ENCODE assay signal across 1 cellular context in the genomic region with DNA sequence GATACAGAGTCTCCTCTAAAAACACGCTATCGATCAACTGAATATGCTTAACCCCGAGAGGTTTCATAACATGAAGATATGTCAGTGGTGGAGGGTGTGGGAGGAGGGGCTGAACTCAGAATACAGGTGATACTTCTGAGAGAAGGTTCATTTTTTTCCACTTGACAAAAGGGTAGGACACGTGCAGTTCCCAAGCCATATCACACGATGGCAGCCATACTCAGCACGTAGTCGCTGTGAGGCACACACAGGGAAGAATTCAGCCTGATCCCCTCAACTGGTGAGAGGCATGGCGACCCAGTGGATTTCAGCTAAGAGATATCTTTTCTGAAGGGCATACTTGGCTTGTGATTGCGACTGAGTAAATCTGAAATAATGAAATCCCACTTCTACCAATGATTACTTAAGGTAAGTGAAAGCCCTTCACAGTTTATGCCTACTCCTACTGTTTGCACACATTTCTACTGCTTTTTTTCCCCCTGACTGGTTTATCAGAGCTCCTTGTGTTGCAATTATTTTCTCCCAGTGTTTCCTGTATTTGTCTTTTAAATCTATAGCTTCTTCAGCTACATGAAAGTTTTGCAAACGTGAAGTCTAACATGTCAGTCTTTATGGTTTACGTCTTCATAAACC.
TF ChIP-seq lines count a peak whose summit lies in the region.

No MANE protein-coding gene starts in this region.

TF ChIP-seq in WTC11, 78 proteins besides CTCF, POLR2A, EP300 and RAD21 (continued from another document):
- TF ChIP-seq, protein P1, sequence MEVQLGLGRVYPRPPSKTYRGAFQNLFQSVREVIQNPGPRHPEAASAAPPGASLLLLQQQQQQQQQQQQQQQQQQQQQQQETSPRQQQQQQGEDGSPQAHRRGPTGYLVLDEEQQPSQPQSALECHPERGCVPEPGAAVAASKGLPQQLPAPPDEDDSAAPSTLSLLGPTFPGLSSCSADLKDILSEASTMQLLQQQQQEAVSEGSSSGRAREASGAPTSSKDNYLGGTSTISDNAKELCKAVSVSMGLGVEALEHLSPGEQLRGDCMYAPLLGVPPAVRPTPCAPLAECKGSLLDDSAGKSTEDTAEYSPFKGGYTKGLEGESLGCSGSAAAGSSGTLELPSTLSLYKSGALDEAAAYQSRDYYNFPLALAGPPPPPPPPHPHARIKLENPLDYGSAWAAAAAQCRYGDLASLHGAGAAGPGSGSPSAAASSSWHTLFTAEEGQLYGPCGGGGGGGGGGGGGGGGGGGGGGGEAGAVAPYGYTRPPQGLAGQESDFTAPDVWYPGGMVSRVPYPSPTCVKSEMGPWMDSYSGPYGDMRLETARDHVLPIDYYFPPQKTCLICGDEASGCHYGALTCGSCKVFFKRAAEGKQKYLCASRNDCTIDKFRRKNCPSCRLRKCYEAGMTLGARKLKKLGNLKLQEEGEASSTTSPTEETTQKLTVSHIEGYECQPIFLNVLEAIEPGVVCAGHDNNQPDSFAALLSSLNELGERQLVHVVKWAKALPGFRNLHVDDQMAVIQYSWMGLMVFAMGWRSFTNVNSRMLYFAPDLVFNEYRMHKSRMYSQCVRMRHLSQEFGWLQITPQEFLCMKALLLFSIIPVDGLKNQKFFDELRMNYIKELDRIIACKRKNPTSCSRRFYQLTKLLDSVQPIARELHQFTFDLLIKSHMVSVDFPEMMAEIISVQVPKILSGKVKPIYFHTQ (CRISPR knock-in tag; IDR thresholded peaks at IDR 0.05): no peak
- TF ChIP-seq ELF4 (CRISPR knock-in tag; IDR thresholded peaks at IDR 0.05; ENCODE audit: low read depth): no peak
- TF ChIP-seq, protein P2, sequence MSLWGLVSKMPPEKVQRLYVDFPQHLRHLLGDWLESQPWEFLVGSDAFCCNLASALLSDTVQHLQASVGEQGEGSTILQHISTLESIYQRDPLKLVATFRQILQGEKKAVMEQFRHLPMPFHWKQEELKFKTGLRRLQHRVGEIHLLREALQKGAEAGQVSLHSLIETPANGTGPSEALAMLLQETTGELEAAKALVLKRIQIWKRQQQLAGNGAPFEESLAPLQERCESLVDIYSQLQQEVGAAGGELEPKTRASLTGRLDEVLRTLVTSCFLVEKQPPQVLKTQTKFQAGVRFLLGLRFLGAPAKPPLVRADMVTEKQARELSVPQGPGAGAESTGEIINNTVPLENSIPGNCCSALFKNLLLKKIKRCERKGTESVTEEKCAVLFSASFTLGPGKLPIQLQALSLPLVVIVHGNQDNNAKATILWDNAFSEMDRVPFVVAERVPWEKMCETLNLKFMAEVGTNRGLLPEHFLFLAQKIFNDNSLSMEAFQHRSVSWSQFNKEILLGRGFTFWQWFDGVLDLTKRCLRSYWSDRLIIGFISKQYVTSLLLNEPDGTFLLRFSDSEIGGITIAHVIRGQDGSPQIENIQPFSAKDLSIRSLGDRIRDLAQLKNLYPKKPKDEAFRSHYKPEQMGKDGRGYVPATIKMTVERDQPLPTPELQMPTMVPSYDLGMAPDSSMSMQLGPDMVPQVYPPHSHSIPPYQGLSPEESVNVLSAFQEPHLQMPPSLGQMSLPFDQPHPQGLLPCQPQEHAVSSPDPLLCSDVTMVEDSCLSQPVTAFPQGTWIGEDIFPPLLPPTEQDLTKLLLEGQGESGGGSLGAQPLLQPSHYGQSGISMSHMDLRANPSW (CRISPR knock-in tag; conservative IDR thresholded peaks at IDR 0.05; ENCODE audit: low read depth): no peak
- no peak for TF ChIP-seq PRRX2 (CRISPR knock-in tag; IDR thresholded peaks at IDR 0.05)
- TF ChIP-seq ZNF121 (CRISPR knock-in tag; IDR thresholded peaks at IDR 0.05): no peak
- TF ChIP-seq, protein P3, sequence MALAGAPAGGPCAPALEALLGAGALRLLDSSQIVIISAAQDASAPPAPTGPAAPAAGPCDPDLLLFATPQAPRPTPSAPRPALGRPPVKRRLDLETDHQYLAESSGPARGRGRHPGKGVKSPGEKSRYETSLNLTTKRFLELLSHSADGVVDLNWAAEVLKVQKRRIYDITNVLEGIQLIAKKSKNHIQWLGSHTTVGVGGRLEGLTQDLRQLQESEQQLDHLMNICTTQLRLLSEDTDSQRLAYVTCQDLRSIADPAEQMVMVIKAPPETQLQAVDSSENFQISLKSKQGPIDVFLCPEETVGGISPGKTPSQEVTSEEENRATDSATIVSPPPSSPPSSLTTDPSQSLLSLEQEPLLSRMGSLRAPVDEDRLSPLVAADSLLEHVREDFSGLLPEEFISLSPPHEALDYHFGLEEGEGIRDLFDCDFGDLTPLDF (CRISPR knock-in tag; IDR thresholded peaks at IDR 0.05): no peak
